ENCODE assay signal across 19 cellular contexts in genomic region chr10:43973801-43974200, GRCh38.
A peak's percentile ranks its signal among the peaks of the same experiment; 100 is the strongest.
DNase-seq lines count a peak whose midpoint lies in the region; ATAC-seq, FAIRE-seq and TF ChIP-seq lines count a peak whose summit lies in the region.
"Had no signal": no experiment of that assay in that cellular context is flagged by ENCODE, and none has a peak within 500 bp of the region (broad histone marks: within the 10 kb centered on the region; RNA-seq: fewer than 3 reads in every experiment).

No MANE protein-coding gene starts in this region.

- H3K14ac ChIP-seq in H1 (ENCODE audit: insufficient read length) (no peak overlapping the region), neuronal stem cell (ENCODE audit: low read length) (peak overlapping the region; percentile 82)

- DNase-seq in H1 (ENCODE audit: low read depth in 1 of 2, low spot score in 2 of 2) = no peak
- DNase-seq in lung (ENCODE audit: low spot score) = peak; percentile 18
- no peak for DNase-seq in neuronal stem cell (ENCODE audit: low spot score)
- peak; percentile 40 for DNase-seq in upper lobe of right lung
- no peak for DNase-seq in cerebellar nuclear complex (lab: John Stamatoyannopoulos, UW)
- no peak for DNase-seq in coronary artery (ENCODE audit: low spot score)
- no peak for DNase-seq in foreskin melanocyte
- DNase-seq: C1 segment of cervical spinal cord; Calu3; CD4-positive, alpha-beta memory T cell; COR-L47; DMS53; DMS79 treated with DMSO at 0.1 percent for 48 hours; GF-D8; HCEC 1CT had no signal

- H3K79me1 ChIP-seq in H1 (ENCODE audit: low read depth, low read length) = no peaks in the 10 kb centered on the region
- H3K79me1 ChIP-seq in neuronal stem cell (ENCODE audit: low read depth, low read length) = no peaks in the 10 kb centered on the region

- POLR2A ChIA-PET in H1 (lab: Charles Lee; ENCODE audit: partially characterized antibody) = no interaction called here

- FAIRE-seq in H1 (lab: Jason Lieb, UNC) = no peak
- FAIRE-seq: GM12891, GM18507, H54 had no signal

- no peak overlapping the region for H3K27ac ChIP-seq in H1 (ENCODE audit: low read depth, low read length)
- no peak overlapping the region for H3K27ac ChIP-seq in lung (ENCODE audit: low read depth in 1 of 2, low read length in 1 of 2)
- H3K27ac ChIP-seq in neuronal stem cell (replicated peaks; ENCODE audit: low read length) = no peak overlapping the region
- no peak overlapping the region for H3K27ac ChIP-seq in upper lobe of right lung
- no peak overlapping the region for H3K27ac ChIP-seq in coronary artery

- no peaks in the 10 kb centered on the region for H4K20me1 ChIP-seq in H1 (replicated peaks in 1 of 2; ENCODE audit: control insufficient read depth in 1 of 2, insufficient read depth in 2 of 2, low read length in 2 of 2)

- H3K4me1 ChIP-seq in H1 (replicated peaks in 1 of 4; ENCODE audit: control insufficient read depth in 3 of 4, insufficient read depth in 4 of 4, low read length in 3 of 4) = no peaks in the 10 kb centered on the region
- H3K4me1 ChIP-seq in lung (ENCODE audit: control insufficient read depth in 2 of 2, insufficient read depth in 2 of 2, low read length in 2 of 2) = peaks cover 0 to 1% of the 10 kb centered on the region in 2 donors
- no peaks in the 10 kb centered on the region for H3K4me1 ChIP-seq in neuronal stem cell (ENCODE audit: control insufficient read depth in 2 of 2, insufficient read depth in 1 of 2, low read depth in 1 of 2, low read length in 2 of 2)
- no peaks in the 10 kb centered on the region for H3K4me1 ChIP-seq in upper lobe of right lung

- no peak overlapping the region for H2BK20ac ChIP-seq in H1 (ENCODE audit: low read length)

- H3K23ac ChIP-seq in H1 (ENCODE audit: insufficient read length) (no peak overlapping the region), neuronal stem cell (ENCODE audit: low read depth, low read length, poor library complexity) (no peak overlapping the region)

- H3K79me2 ChIP-seq in H1 (ENCODE audit: control insufficient read depth in 1 of 2, insufficient read depth in 2 of 2, low read length in 2 of 2) = no peaks in the 10 kb centered on the region

- H2BK15ac ChIP-seq in H1 (ENCODE audit: low read length) (no peak overlapping the region), neuronal stem cell (ENCODE audit: low read length) (peak overlapping the region; percentile 50)

- WGBS in H1 (ENCODE audit: extremely low coverage in 1 of 2, insufficient coverage in 1 of 2, insufficient read length in 1 of 2, insufficient replicate concordance in 2 of 2, low coverage in 1 of 2, low lambda C conversion rate in 2 of 2, missing lambda C conversion rate in 1 of 2), 2 experiments = 93% methylated on average over 3 of the region's 3 CpGs; no CpG with 5 or more reads in 1 of the 2 experiments
- WGBS in lung, 2 donors = 88 to 93% methylated on average over 3 of the region's 3 CpGs
- WGBS in neuronal stem cell (ENCODE audit: extremely low coverage in 2 of 2, insufficient read length in 2 of 2, insufficient replicate concordance in 1 of 2), 2 donors = no CpG with 5 or more reads among the region's 3 CpGs

- H2BK5ac ChIP-seq in H1 (ENCODE audit: low read depth, low read length) (no peak overlapping the region), neuronal stem cell (ENCODE audit: low read length) (no peak overlapping the region)

- H2BK120ac ChIP-seq in H1 (replicated peaks; ENCODE audit: low read depth, low read length) (no peak overlapping the region), neuronal stem cell (ENCODE audit: low read depth, low read length) (no peak overlapping the region)

- H3K4ac ChIP-seq in H1 (replicated peaks; ENCODE audit: insufficient read length, low read depth, low read length) (no peak overlapping the region), neuronal stem cell (ENCODE audit: low read length) (no peak overlapping the region)

- H3K4me2 ChIP-seq in H1 (ENCODE audit: insufficient read depth in 1 of 2, low read depth in 2 of 2, low read length in 2 of 2) = no peak overlapping the region
- no peak overlapping the region for H3K4me2 ChIP-seq in neuronal stem cell (ENCODE audit: insufficient read depth, low read length, poor library complexity, severe bottlenecking)
- H3K4me2 ChIP-seq: GM23338 had no signal

- H3K36me3 ChIP-seq in H1 (ENCODE audit: control insufficient read depth in 2 of 4, insufficient read depth in 4 of 4, low read length in 3 of 4) (no peaks in the 10 kb centered on the region; a peak in 1 of 8 replicates), lung (ENCODE audit: control insufficient read depth in 2 of 2, insufficient read depth in 2 of 2, low read length in 2 of 2) (no peaks in the 10 kb centered on the region), neuronal stem cell (replicated peaks in 1 of 2; ENCODE audit: control insufficient read depth in 2 of 2, insufficient read depth in 2 of 2, low read length in 2 of 2) (no peaks in the 10 kb centered on the region), upper lobe of right lung (no peaks in the 10 kb centered on the region)

- H4K8ac ChIP-seq in H1 (ENCODE audit: extremely low read depth, insufficient read depth, low read length) (peak overlapping the region; percentile 12), neuronal stem cell (ENCODE audit: low read depth, low read length) (no peak overlapping the region)

- no peak for ATAC-seq in lung (ENCODE audit: insufficient read depth, low FRiP score)
- no peak for ATAC-seq in upper lobe of right lung
- ATAC-seq: GM23338 had no signal

- H2BK12ac ChIP-seq in H1 (ENCODE audit: low read depth, low read length) (no peak overlapping the region), neuronal stem cell (ENCODE audit: low read length) (no peak overlapping the region)

- H4K5ac ChIP-seq in H1 (ENCODE audit: insufficient read length, low read depth, low read length) = no peak overlapping the region

- TF ChIP-seq CTCF in H1 (IDR thresholded peaks at IDR 0.05; ENCODE audit: control extremely low read depth in 1 of 3, insufficient read depth in 1 of 3, low read depth in 1 of 3, low read length in 3 of 3) (peak in 1 of 3 experiments; percentile 12; a peak in 1 of 4 replicates), lung (IDR thresholded peaks at IDR 0.05; ENCODE audit: control extremely low read depth, extremely low read depth) (no peak), upper lobe of right lung (IDR thresholded peaks at IDR 0.05) (no peak), coronary artery (IDR thresholded peaks at IDR 0.05) (no peak)

- H2AFZ ChIP-seq in H1 (ENCODE audit: low read length) (no peak overlapping the region), neuronal stem cell (ENCODE audit: low read length) (no peak overlapping the region)
- H2AFZ ChIP-seq: GM23338 had no signal

- H3K23me2 ChIP-seq in H1 (ENCODE audit: low read depth, low read length) = no peaks in the 10 kb centered on the region

- H3K18ac ChIP-seq in H1 (ENCODE audit: extremely low read depth, low read length) = no peak overlapping the region
- H3K18ac ChIP-seq in neuronal stem cell (ENCODE audit: low read length) = peak overlapping the region; percentile 50

- CTCF ChIA-PET in H1 (lab: Charles Lee; ENCODE audit: partially characterized antibody) = interaction anchor here (1.2 to 1.8 kb wide), 2 partner anchors 25 to 148 kb away, joined by 3 to 4 read pairs; no protein-coding TSS in a partner anchor

- no peak for TF ChIP-seq RAD21 in H1 (IDR thresholded peaks at IDR 0.05 in 1 of 2, conservative IDR thresholded peaks at IDR 0.05 in 1 of 2; ENCODE audit: low read depth in 2 of 2, low read length in 2 of 2)

- no peak overlapping the region for H2AK5ac ChIP-seq in H1 (ENCODE audit: low read depth, low read length)
- H2AK5ac ChIP-seq in neuronal stem cell (ENCODE audit: low read depth, low read length) = no peak overlapping the region

- no peak overlapping the region for H3K56ac ChIP-seq in H1 (replicated peaks; ENCODE audit: insufficient read length, low read depth, low read length)

- H3K4me3 ChIP-seq in H1 (ENCODE audit: extremely low read depth in 1 of 4, insufficient read depth in 2 of 4, low read depth in 3 of 4, low read length in 4 of 4) (no peak overlapping the region), lung (no peak overlapping the region), neuronal stem cell (ENCODE audit: low read length in 2 of 2) (no peak overlapping the region), upper lobe of right lung (no peak overlapping the region), coronary artery (no peak overlapping the region)
- H3K4me3 ChIP-seq: GM23338 had no signal

- H3K9ac ChIP-seq in H1 (replicated peaks in 1 of 4; ENCODE audit: extremely low read depth in 1 of 4, low read depth in 3 of 4, low read length in 3 of 4) (no peak overlapping the region), neuronal stem cell (ENCODE audit: low read depth, low read length, poor library complexity) (no peak overlapping the region)

- H3K27me3 ChIP-seq in H1 (replicated peaks in 1 of 4; ENCODE audit: control insufficient read depth in 3 of 4, extremely low read depth in 1 of 4, insufficient read depth in 3 of 4, low read length in 3 of 4) (no peaks in the 10 kb centered on the region), lung (ENCODE audit: control insufficient read depth, insufficient read depth) (no peaks in the 10 kb centered on the region), neuronal stem cell (ENCODE audit: control insufficient read depth in 3 of 3, insufficient read depth in 3 of 3, low read depth in 1 of 3, low read length in 3 of 3) (no peaks in the 10 kb centered on the region), upper lobe of right lung (no peaks in the 10 kb centered on the region)

- intact Hi-C loops in upper lobe of right lung (cut with DNase I) = no loop called here

- no peak for TF ChIP-seq POLR2A in H1 (IDR thresholded peaks at IDR 0.05; ENCODE audit: control extremely low read depth in 1 of 2, low read depth in 2 of 2, low read length in 2 of 2)

- no peak overlapping the region for H4K91ac ChIP-seq in H1 (replicated peaks; ENCODE audit: insufficient read length, low read length)
- H4K91ac ChIP-seq in neuronal stem cell (ENCODE audit: low read depth, low read length, poor library complexity) = no peak overlapping the region

- H3K9me3 ChIP-seq in H1 (ENCODE audit: insufficient read depth in 2 of 2, low read depth in 1 of 2, low read length in 1 of 2) (no peaks in the 10 kb centered on the region), lung (ENCODE audit: control insufficient read depth in 2 of 2, insufficient read depth in 1 of 2, low read length in 1 of 2) (peaks cover 0 to 2% of the 10 kb centered on the region in 2 donors), neuronal stem cell (replicated peaks in 1 of 2; ENCODE audit: control insufficient read depth in 2 of 2, insufficient read depth in 1 of 2, low read depth in 1 of 2, low read length in 2 of 2) (no peaks in the 10 kb centered on the region), upper lobe of right lung (no peaks in the 10 kb centered on the region)

- no peak for TF ChIP-seq EP300 in H1 (IDR thresholded peaks at IDR 0.05; ENCODE audit: borderline replicate concordance in 1 of 2, low read depth in 2 of 2, low read length in 2 of 2)

TF ChIP-seq in H1, 55 proteins besides CTCF, POLR2A, EP300 and RAD21 (continues in another document):
- no peak for TF ChIP-seq POU5F1 (IDR thresholded peaks at IDR 0.05; ENCODE audit: low read depth, low read length)
- TF ChIP-seq HDAC6 (IDR thresholded peaks at IDR 0.05; ENCODE audit: low read depth, low read length) = no peak
- TF ChIP-seq RNF2 (IDR thresholded peaks at IDR 0.05; ENCODE audit: borderline replicate concordance, low read depth, low read length, missing control alignments, poor library complexity, severe bottlenecking) = no peak
- TF ChIP-seq RFX5 (IDR thresholded peaks at IDR 0.05; ENCODE audit: borderline replicate concordance, low read depth, low read length) = no peak

Comparison
In these comparisons a context has a peak if more than half of its experiments do, and no peak if none do; other contexts are left out.
1. DNase-seq: peak in lung (single experiment) and upper lobe of right lung (single experiment); none in H1 (0 of 2), neuronal stem cell (single experiment), cerebellar nuclear complex (0 of 2), coronary artery (single experiment) and foreskin melanocyte (single experiment).